In genomic region chr1:11935733-11936132, GRCh38 we compare ENCODE assay signal across 8 cellular contexts. TPM values are rescaled to one million over a fixed set of nuclear protein-coding genes. Genes with fewer than 3 reads are reported as not detected.
DNase-seq lines count a peak whose midpoint lies in the region; ATAC-seq, FAIRE-seq and TF ChIP-seq lines count a peak whose summit lies in the region.
"Not testable (repeated sequence)": the region's sequence is repeated elsewhere in the genome, so short reads cannot be mapped to it uniquely, and the experiment has no call there.

No MANE protein-coding gene starts in this region.

- H3K27me3 ChIP-seq in BLaER1; Karpas-422 (ENCODE audit: low read length); endothelial cell of umbilical vein (ENCODE audit: control insufficient read depth in 2 of 2, insufficient read depth in 2 of 2, low read length in 2 of 2): not testable (repeated sequence)

- not testable (repeated sequence) for H3K4me3 ChIP-seq in BLaER1; endothelial cell of umbilical vein (replicated peaks in 1 of 3; ENCODE audit: insufficient read depth in 1 of 3, low read depth in 1 of 3, low read length in 3 of 3)
- H3K4me3 ChIP-seq in Karpas-422 (ENCODE audit: low read length) (peak overlapping the region; percentile 94; the same call in 1 of the 2 replicates), skeletal muscle cell (ENCODE audit: low read depth, low read length) (peak overlapping the region; percentile 86)

- not testable (repeated sequence) for H4K20me1 ChIP-seq in BLaER1; Karpas-422 (ENCODE audit: insufficient read depth, low read depth, low read length); endothelial cell of umbilical vein (replicated peaks; ENCODE audit: control insufficient read depth, extremely low read depth, insufficient read depth, low read length)

- DNase-seq in Karpas-422; WTC11 (ENCODE audit: low spot score); activated naive CD8-positive, alpha-beta T cell treated with anti-CD3 and anti-CD28 coated beads, Interleukin-2, amount 50 U/mL, for 24 hours; endothelial cell of umbilical vein (ENCODE audit: low read depth, low spot score); memory B cell (ENCODE audit: low spot score in 2 of 2); skeletal muscle cell (ENCODE audit: low read depth); type B pancreatic cell (ENCODE audit: extremely low spot score, unreplicated experiment): not testable (repeated sequence)

- CTCF ChIA-PET in WTC11 (lab: Charles Lee); endothelial cell of umbilical vein (lab: Charles Lee): not testable (repeated sequence)

- POLR2A ChIA-PET in WTC11 (lab: Charles Lee) = interaction anchor here (2.7 kb wide), 1 partner anchor 27 kb away, joined by 22 read pairs; no protein-coding TSS in a partner anchor
- POLR2A ChIA-PET in endothelial cell of umbilical vein (lab: Charles Lee) = interaction anchor here (1.0 kb wide), 1 partner anchor 19 kb away, joined by 3 read pairs; no protein-coding TSS in a partner anchor

- not testable (repeated sequence) for H2AFZ ChIP-seq in Karpas-422 (ENCODE audit: low read length); endothelial cell of umbilical vein (ENCODE audit: low read depth, low read length)

- dilution Hi-C loops in endothelial cell of umbilical vein (cut with MboI; ENCODE audit: extremely low pct_ligation_motif_present, low sequenced_read_pairs) = not testable (repeated sequence)

- H3K4me3 Mint-ChIP-seq in WTC11 = peak overlapping the region; percentile 4; the same call in 1 of the 2 replicates
- H3K4me3 Mint-ChIP-seq in activated naive CD8-positive, alpha-beta T cell treated with anti-CD3 and anti-CD28 coated beads, Interleukin-2, amount 50 U/mL, for 24 hours = peak overlapping the region; percentile 14
- peak overlapping the region; percentile 21 for H3K4me3 Mint-ChIP-seq in memory B cell
- peak overlapping the region; percentile 47 for H3K4me3 Mint-ChIP-seq in type B pancreatic cell

- not testable (repeated sequence) for H3K36me3 Mint-ChIP-seq in WTC11; activated naive CD8-positive, alpha-beta T cell treated with anti-CD3 and anti-CD28 coated beads, Interleukin-2, amount 50 U/mL, for 24 hours (ENCODE audit: low read depth); memory B cell; type B pancreatic cell

- not testable (repeated sequence) for H3K27me3 Mint-ChIP-seq in WTC11 (ENCODE audit: low read depth); activated naive CD8-positive, alpha-beta T cell treated with anti-CD3 and anti-CD28 coated beads, Interleukin-2, amount 50 U/mL, for 24 hours; memory B cell; type B pancreatic cell

- H3K79me2 ChIP-seq in Karpas-422 (ENCODE audit: low read length) (peaks cover 34% of the 10 kb centered on the region), endothelial cell of umbilical vein (ENCODE audit: control insufficient read depth, insufficient read depth, low read length) (peaks cover 27% of the 10 kb centered on the region)

- not testable (repeated sequence) for ATAC-seq in WTC11; activated naive CD8-positive, alpha-beta T cell treated with anti-CD3 and anti-CD28 coated beads, Interleukin-2, amount 50 U/mL, for 24 hours; memory B cell (ENCODE audit: low read depth)

- H3K4me1 Mint-ChIP-seq in WTC11 (peaks cover 16% of the 10 kb centered on the region), type B pancreatic cell (ENCODE audit: unreplicated experiment) (peaks cover 15% of the 10 kb centered on the region)
- H3K4me1 Mint-ChIP-seq in activated naive CD8-positive, alpha-beta T cell treated with anti-CD3 and anti-CD28 coated beads, Interleukin-2, amount 50 U/mL, for 24 hours; memory B cell: not testable (repeated sequence)

- H3K27ac ChIP-seq in BLaER1; Karpas-422 (ENCODE audit: low read length); endothelial cell of umbilical vein (ENCODE audit: insufficient read depth, low read depth, low read length): not testable (repeated sequence)

- H3K4me1 ChIP-seq in BLaER1 = peaks cover 51% of the 10 kb centered on the region
- H3K4me1 ChIP-seq in Karpas-422 (ENCODE audit: low read length) = peaks cover 14% of the 10 kb centered on the region
- H3K4me1 ChIP-seq in endothelial cell of umbilical vein (ENCODE audit: control insufficient read depth, extremely low read depth, insufficient read depth, low read length) = peaks cover 22% of the 10 kb centered on the region

- not testable (repeated sequence) for TF ChIP-seq CTCF in WTC11 (IDR thresholded peaks at IDR 0.05); endothelial cell of umbilical vein (IDR thresholded peaks at IDR 0.05; ENCODE audit: extremely low read depth in 1 of 2, insufficient read depth in 1 of 2, low read depth in 1 of 2, low read length in 2 of 2); type B pancreatic cell (conservative IDR thresholded peaks at IDR 0.05)

- H3K9me3 ChIP-seq in BLaER1; Karpas-422 (ENCODE audit: low read length); endothelial cell of umbilical vein (replicated peaks; ENCODE audit: control insufficient read depth, insufficient read depth, low read length): not testable (repeated sequence)

- H3K4me2 ChIP-seq in BLaER1 (peak overlapping the region; percentile 88), Karpas-422 (ENCODE audit: low read depth, low read length, poor library complexity, severe bottlenecking) (peak overlapping the region; percentile 79)
- not testable (repeated sequence) for H3K4me2 ChIP-seq in endothelial cell of umbilical vein (ENCODE audit: insufficient read depth, low read length)

- H3K9me1 ChIP-seq in endothelial cell of umbilical vein (replicated peaks; ENCODE audit: control insufficient read depth, extremely low read depth, insufficient read depth, low read length) = not testable (repeated sequence)

- H3K9ac ChIP-seq in BLaER1; Karpas-422 (ENCODE audit: low read length); endothelial cell of umbilical vein (replicated peaks; ENCODE audit: extremely low read depth, insufficient read depth, low read length): not testable (repeated sequence)

- H3K9me2 ChIP-seq in Karpas-422 (replicated peaks; ENCODE audit: insufficient read depth, low read length) = not testable (repeated sequence)

- peaks cover 31% of the 10 kb centered on the region; the same call in 1 of the 2 replicates for H3K36me3 ChIP-seq in BLaER1
- H3K36me3 ChIP-seq in Karpas-422 (ENCODE audit: insufficient read depth, low read length); endothelial cell of umbilical vein (ENCODE audit: control insufficient read depth in 2 of 2, extremely low read depth in 1 of 2, insufficient read depth in 2 of 2, low read length in 2 of 2): not testable (repeated sequence)

- H3K9me3 Mint-ChIP-seq in WTC11; activated naive CD8-positive, alpha-beta T cell treated with anti-CD3 and anti-CD28 coated beads, Interleukin-2, amount 50 U/mL, for 24 hours; memory B cell; type B pancreatic cell: not testable (repeated sequence)

- H3K27ac Mint-ChIP-seq in WTC11; activated naive CD8-positive, alpha-beta T cell treated with anti-CD3 and anti-CD28 coated beads, Interleukin-2, amount 50 U/mL, for 24 hours; memory B cell; type B pancreatic cell: not testable (repeated sequence)

- not testable (repeated sequence) for TF ChIP-seq POLR2A in endothelial cell of umbilical vein (IDR thresholded peaks at IDR 0.05; ENCODE audit: low read depth, low read length)

- BruUV-seq in endothelial cell of umbilical vein (replicated peaks; lab: Mats Ljungman, UMichigan) = TSS peak; percentile 28

- not testable (repeated sequence) for FAIRE-seq in endothelial cell of umbilical vein (lab: Jason Lieb, UNC)

- intact Hi-C loops in endothelial cell of umbilical vein (cut with micrococcal nuclease) = not testable (repeated sequence)

RNA-seq across cellular contexts. Expression of gene PLOD1, which starts 1.2 kb away (rescaled TPM):
- total RNA-seq in Karpas-422 (2014; rRNA removed; shearing (Covaris generic); ENCODE audit: low replicate concordance) = 35.9 and 55.3 TPM in 2 replicates
- total RNA-seq in WTC11 (2021) (46.9 to 73.8 TPM (median 67.3 TPM) in 3 replicates), endothelial cell of umbilical vein (245 and 260 TPM in 2 replicates), type B pancreatic cell (ENCODE audit: low replicate concordance) (81.8 and 110 TPM in 2 replicates)
- polyA plus RNA-seq in endothelial cell of umbilical vein = 412 and 424 TPM in 2 replicates
- polyA plus RNA-seq in endothelial cell of umbilical vein (2011; cell fraction: cytosol; rRNA removed) = 307 and 311 TPM in 2 replicates
- polyA plus RNA-seq in endothelial cell of umbilical vein (2011; cell fraction: nucleus; rRNA removed) = 187 and 218 TPM in 2 replicates
- 236 and 278 TPM in 2 replicates for polyA plus RNA-seq in endothelial cell of umbilical vein (2012)
- 286 and 316 TPM in 2 replicates for polyA minus RNA-seq in endothelial cell of umbilical vein
- polyA minus RNA-seq in endothelial cell of umbilical vein (2011; cell fraction: cytosol; rRNA and poly(A)+ RNA removed) = 45.9 TPM
- polyA minus RNA-seq in endothelial cell of umbilical vein (2011; cell fraction: nucleus; rRNA and poly(A)+ RNA removed) = 81.1 and 81.9 TPM in 2 replicates

RNA-seq across cellular contexts. Expression of gene KIAA2013, which starts 9.5 kb away (rescaled TPM):
- 48.4 and 94.6 TPM in 2 replicates for total RNA-seq in Karpas-422 (2014; rRNA removed; shearing (Covaris generic); ENCODE audit: low replicate concordance)
- total RNA-seq in WTC11 (2021) (45.3 to 50.2 TPM (median 45.6 TPM) in 3 replicates), endothelial cell of umbilical vein (52.9 and 56.1 TPM in 2 replicates), type B pancreatic cell (ENCODE audit: low replicate concordance) (39.5 and 50.3 TPM in 2 replicates)
- polyA plus RNA-seq in endothelial cell of umbilical vein = 137 and 194 TPM in 2 replicates
- 72.1 and 89.3 TPM in 2 replicates for polyA plus RNA-seq in endothelial cell of umbilical vein (2011; cell fraction: cytosol; rRNA removed)
- polyA plus RNA-seq in endothelial cell of umbilical vein (2011; cell fraction: nucleus; rRNA removed) = 34.1 and 34.7 TPM in 2 replicates
- 36.3 and 36.6 TPM in 2 replicates for polyA plus RNA-seq in endothelial cell of umbilical vein (2012)
- polyA minus RNA-seq in endothelial cell of umbilical vein = 46.3 and 55.5 TPM in 2 replicates
- polyA minus RNA-seq in endothelial cell of umbilical vein (2011; cell fraction: cytosol; rRNA and poly(A)+ RNA removed) = 48.6 TPM
- polyA minus RNA-seq in endothelial cell of umbilical vein (2011; cell fraction: nucleus; rRNA and poly(A)+ RNA removed) = 13.8 and 15.0 TPM in 2 replicates

RNA-seq across cellular contexts. Expression of gene MFN2, which starts 44.5 kb away (rescaled TPM):
- total RNA-seq in Karpas-422 (2014; rRNA removed; shearing (Covaris generic); ENCODE audit: low replicate concordance) = 26.9 and 34.1 TPM in 2 replicates
- total RNA-seq in WTC11 (2021) = 56.8 to 63.0 TPM (median 59.8 TPM) in 3 replicates
- 66.6 and 82.4 TPM in 2 replicates for total RNA-seq in endothelial cell of umbilical vein
- polyA plus RNA-seq in endothelial cell of umbilical vein = 41.8 and 51.4 TPM in 2 replicates
- polyA plus RNA-seq in endothelial cell of umbilical vein (2011; cell fraction: cytosol; rRNA removed) = 45.7 and 52.7 TPM in 2 replicates
- polyA plus RNA-seq in endothelial cell of umbilical vein (2011; cell fraction: nucleus; rRNA removed) = 72.2 and 73.2 TPM in 2 replicates
- 76.5 and 104 TPM in 2 replicates for polyA plus RNA-seq in endothelial cell of umbilical vein (2012)
- 76.2 and 76.4 TPM in 2 replicates for polyA minus RNA-seq in endothelial cell of umbilical vein
- 34.5 TPM for polyA minus RNA-seq in endothelial cell of umbilical vein (2011; cell fraction: cytosol; rRNA and poly(A)+ RNA removed)
- 21.9 and 22.5 TPM in 2 replicates for polyA minus RNA-seq in endothelial cell of umbilical vein (2011; cell fraction: nucleus; rRNA and poly(A)+ RNA removed)
- total RNA-seq in type B pancreatic cell (ENCODE audit: low replicate concordance) = 71.4 and 72.3 TPM in 2 replicates
